28 cellular contexts compared by ENCODE assay signal in the genomic region with DNA sequence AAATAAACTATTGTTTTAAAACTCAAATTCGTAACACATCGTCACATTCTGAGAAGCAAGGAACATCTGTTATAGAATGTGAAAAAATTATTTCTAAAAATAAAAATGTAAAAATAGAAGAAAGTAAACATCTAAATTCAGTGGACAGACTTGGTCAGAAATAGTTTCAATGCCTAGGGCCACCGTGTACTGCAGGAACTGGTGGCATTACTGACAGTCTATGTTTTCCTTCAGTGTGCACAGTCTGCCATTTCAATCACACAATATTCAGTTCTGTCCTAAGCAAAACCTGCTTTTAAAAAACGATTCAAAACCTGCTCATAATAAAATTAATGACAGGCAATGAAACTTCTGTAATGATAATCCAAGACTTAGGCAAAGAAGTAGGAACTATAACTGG.
"Had no signal": no experiment of that assay in that cellular context is flagged by ENCODE, and none has a peak within 500 bp of the region (broad histone marks: within the 10 kb centered on the region; RNA-seq: fewer than 3 reads in every experiment).

No MANE protein-coding gene starts in this region.

- H3K4me1 ChIP-seq: esophagus squamous epithelium, gastroesophageal sphincter had no signal

- H3K27me3 ChIP-seq: brain microvascular endothelial cell, esophagus squamous epithelium, gastroesophageal sphincter, heart right ventricle had no signal

- FAIRE-seq: astrocyte, bronchial epithelial cell, colon, endometrium, endothelial cell of umbilical vein had no signal

- H3K36me3 ChIP-seq: brain microvascular endothelial cell, esophagus squamous epithelium, gastroesophageal sphincter, heart right ventricle had no signal

- H3K9me3 ChIP-seq: esophagus squamous epithelium, gastroesophageal sphincter, heart right ventricle had no signal

- H3K27ac ChIP-seq: brain microvascular endothelial cell, epithelial cell of prostate, esophagus squamous epithelium, gastroesophageal sphincter, heart right ventricle had no signal

- DNase-seq: activated CD4-positive, alpha-beta memory T cell treated with anti-CD3 and anti-CD28 coated beads for 36 hours; activated CD4-positive, alpha-beta T cell treated with anti-CD3 and anti-CD28 coated beads for 36 hours; activated CD4-positive, alpha-beta T cell treated with anti-CD3 and anti-CD28 coated beads, Interleukin-2, amount 10 ng/mL, durations not matched to agents 24 days and 14 days; activated CD4-positive, CD25-positive, alpha-beta regulatory T cell; activated CD4-positive, CD25-positive, alpha-beta regulatory T cell treated with anti-CD3 and anti-CD28 coated beads, Interleukin-2, amount 50 U/mL, for 72 hours; activated CD8-positive, alpha-beta memory T cell treated with anti-CD3 and anti-CD28 coated beads, Interleukin-2, amount 10 ng/mL, durations not matched to agents 7 days and 5 days; activated CD8-positive, alpha-beta memory T cell treated with anti-CD3 and anti-CD28 coated beads, Interleukin-2, amount 50 U/mL, for 4 hours; activated CD8-positive, alpha-beta T cell treated with anti-CD3 and anti-CD28 coated beads, Interleukin-2, amount 10 ng/mL, durations not matched to agents 7 days and 5 days; activated gamma-delta T cell; activated naive CD4-positive, alpha-beta T cell; activated naive CD4-positive, alpha-beta T cell treated with anti-CD3 and anti-CD28 coated beads, Interleukin-2, amount 10 ng/mL, durations not matched to agents 7 days and 5 days; activated naive CD8-positive, alpha-beta T cell treated with anti-CD3 and anti-CD28 coated beads, Interleukin-2, amount 10 ng/mL, durations not matched to agents 7 days and 5 days; activated T-cell treated with anti-CD3 and anti-CD28 coated beads, Interleukin-2, amount 50 U/mL, for 1 hour; activated T-cell treated with anti-CD3 and anti-CD28 coated beads, Interleukin-2, amount 50 U/mL, for 48 hours; brain microvascular endothelial cell; effector CD8-positive, alpha-beta T cell; esophagus squamous epithelium; foreskin melanocyte; heart right ventricle; T-helper 2 cell had no signal

- ATAC-seq: activated CD4-positive, alpha-beta T cell treated with anti-CD3 and anti-CD28 coated beads for 36 hours; activated CD8-positive, alpha-beta memory T cell treated with anti-CD3 and anti-CD28 coated beads, Interleukin-2, amount 10 ng/mL, durations not matched to agents 7 days and 5 days; activated CD8-positive, alpha-beta T cell treated with anti-CD3 and anti-CD28 coated beads, Interleukin-2, amount 10 ng/mL, durations not matched to agents 7 days and 5 days; activated naive CD4-positive, alpha-beta T cell treated with anti-CD3 and anti-CD28 coated beads, Interleukin-2, amount 50 U/mL, for 72 hours; gastroesophageal sphincter; heart right ventricle had no signal

- H3K4me3 ChIP-seq: esophagus squamous epithelium, gastroesophageal sphincter, heart right ventricle had no signal
